In the genomic region with DNA sequence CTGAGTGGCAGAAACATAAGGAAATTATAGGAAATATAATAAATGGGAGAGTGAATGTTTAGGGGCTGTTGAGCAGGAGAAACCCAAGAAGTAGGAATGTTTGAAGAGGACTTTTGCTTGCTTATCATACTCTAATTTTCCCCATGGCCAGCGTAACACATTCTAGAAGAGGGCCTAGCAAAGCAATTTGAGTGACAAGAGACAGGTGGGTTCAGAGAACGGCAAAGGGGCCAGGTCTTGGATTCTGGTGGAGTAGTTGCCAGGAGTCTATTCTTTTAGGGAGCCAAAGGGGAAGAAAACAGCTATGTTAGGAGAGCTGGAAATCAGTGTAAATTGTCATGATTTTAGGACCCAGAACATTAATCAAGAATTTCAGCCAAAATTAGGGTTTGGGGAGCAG, we compare ENCODE assay signal across 15 cellular contexts.
"Had no signal": no experiment of that assay in that cellular context is flagged by ENCODE, and none has a peak within 500 bp of the region (broad histone marks: within the 10 kb centered on the region; RNA-seq: fewer than 3 reads in every experiment).

No MANE protein-coding gene starts in this region.

- H3K27ac ChIP-seq: right lobe of liver, thyroid gland, VCaP had no signal

- H3K4me1 ChIP-seq: right lobe of liver, thyroid gland had no signal

- H3K27ac Mint-ChIP-seq: activated CD8-positive, alpha-beta T cell treated with anti-CD3 and anti-CD28 coated beads for 36 hours; activated naive CD8-positive, alpha-beta T cell treated with anti-CD3 and anti-CD28 coated beads, Interleukin-2, amount 10 ng/mL, durations not matched to agents 7 days and 5 days; naive thymus-derived CD4-positive, alpha-beta T cell; progenitor cell of endocrine pancreas had no signal

- H3K27me3 Mint-ChIP-seq: activated CD8-positive, alpha-beta T cell treated with anti-CD3 and anti-CD28 coated beads for 36 hours; activated naive CD8-positive, alpha-beta T cell treated with anti-CD3 and anti-CD28 coated beads, Interleukin-2, amount 10 ng/mL, durations not matched to agents 7 days and 5 days; progenitor cell of endocrine pancreas had no signal

- H3K9me3 Mint-ChIP-seq: activated CD8-positive, alpha-beta T cell treated with anti-CD3 and anti-CD28 coated beads for 36 hours; activated naive CD8-positive, alpha-beta T cell treated with anti-CD3 and anti-CD28 coated beads, Interleukin-2, amount 10 ng/mL, durations not matched to agents 7 days and 5 days; naive thymus-derived CD4-positive, alpha-beta T cell had no signal

- H3K27me3 ChIP-seq: right lobe of liver, thyroid gland had no signal

- H3K36me3 Mint-ChIP-seq: activated naive CD8-positive, alpha-beta T cell treated with anti-CD3 and anti-CD28 coated beads, Interleukin-2, amount 10 ng/mL, durations not matched to agents 7 days and 5 days had no signal

- H3K9me3 ChIP-seq: right lobe of liver, thyroid gland had no signal

- H3K4me3 Mint-ChIP-seq: activated CD8-positive, alpha-beta T cell treated with anti-CD3 and anti-CD28 coated beads for 36 hours; activated naive CD8-positive, alpha-beta T cell treated with anti-CD3 and anti-CD28 coated beads, Interleukin-2, amount 10 ng/mL, durations not matched to agents 7 days and 5 days; naive thymus-derived CD4-positive, alpha-beta T cell had no signal

- DNase-seq: activated CD4-positive, alpha-beta T cell treated with anti-CD3 and anti-CD28 coated beads for 4 hours; activated CD8-positive, alpha-beta memory T cell treated with anti-CD3 and anti-CD28 coated beads, Interleukin-2, amount 50 U/mL, for 4 hours; activated CD8-positive, alpha-beta T cell treated with anti-CD3 and anti-CD28 coated beads for 36 hours; activated naive CD8-positive, alpha-beta T cell treated with anti-CD3 and anti-CD28 coated beads, Interleukin-2, amount 10 ng/mL, durations not matched to agents 7 days and 5 days; aorta; effector CD4-positive, alpha-beta T cell; hypothalamus; kidney glomerular epithelial cell; naive thymus-derived CD4-positive, alpha-beta T cell; right lobe of liver; SHP77 treated with DMSO at 0.1 percent for 48 hours; stimulated activated CD4-positive, alpha-beta T cell treated with anti-CD3 and anti-CD28 coated beads, Interleukin-4, amount 100 ng/mL, for 1 hour; thyroid gland had no signal

- H3K4me1 Mint-ChIP-seq: activated naive CD8-positive, alpha-beta T cell treated with anti-CD3 and anti-CD28 coated beads, Interleukin-2, amount 10 ng/mL, durations not matched to agents 7 days and 5 days; naive thymus-derived CD4-positive, alpha-beta T cell had no signal

- H3K36me3 ChIP-seq: right lobe of liver, thyroid gland had no signal

- H3K4me3 ChIP-seq: right lobe of liver, thyroid gland had no signal

- ATAC-seq: activated CD8-positive, alpha-beta T cell treated with anti-CD3 and anti-CD28 coated beads for 36 hours; naive thymus-derived CD4-positive, alpha-beta T cell; right lobe of liver had no signal
